Comparison of ENCODE assay signal across 7 cellular contexts in genomic region chr11:83063073-83063754, GRCh38. TPM values are rescaled to one million over a fixed set of nuclear protein-coding genes. Genes with fewer than 3 reads are reported as not detected.
DNase-seq lines count a peak whose midpoint lies in the region; ATAC-seq and TF ChIP-seq lines count a peak whose summit lies in the region.

No MANE protein-coding gene starts in this region.

- H3K4me1 Mint-ChIP-seq in central memory CD8-positive, alpha-beta T cell, result peaks cover 13% of the 10 kb centered on the region
- peaks cover 9 to 10% of the 10 kb centered on the region in 2 donors for H3K4me1 Mint-ChIP-seq in natural killer cell

- peak overlapping the region; percentile 60 for H3K9ac ChIP-seq in KMS-11

- no peak for DNase-seq in central memory CD8-positive, alpha-beta T cell (ENCODE audit: low spot score in 2 of 2)
- DNase-seq in natural killer cell (no peak), NCI-H510A (lab: John Stamatoyannopoulos, UW) (no peak), HAP-1 (ENCODE audit: low spot score in 2 of 2) (no peak)

- no peaks in the 10 kb centered on the region for H3K9me3 Mint-ChIP-seq in central memory CD8-positive, alpha-beta T cell
- H3K9me3 Mint-ChIP-seq in natural killer cell, result no peaks in the 10 kb centered on the region

- no peak for TF ChIP-seq CTCF in KMS-11 (conservative IDR thresholded peaks at IDR 0.05; ENCODE audit: low read depth, low read length)
- TF ChIP-seq CTCF in natural killer cell (IDR thresholded peaks at IDR 0.05), result no peak

- peak overlapping the region; percentile 87 for H3K27ac ChIP-seq in KMS-11

- in situ Hi-C loops in HAP-1 (cut with MboI; ENCODE audit: low sequenced_read_pairs), result no loop called here

- intact Hi-C loops in natural killer cell (cut with micrococcal nuclease), result no loop called here

- H2AFZ ChIP-seq in KMS-11 (ENCODE audit: low read depth), result peak overlapping the region; percentile 69

- H3K27me3 Mint-ChIP-seq in central memory CD8-positive, alpha-beta T cell, result no peaks in the 10 kb centered on the region
- H3K27me3 Mint-ChIP-seq in natural killer cell (ENCODE audit: low read depth in 2 of 2), result peaks cover 0 to 1% of the 10 kb centered on the region in 2 donors

- H3K27ac Mint-ChIP-seq in central memory CD8-positive, alpha-beta T cell (ENCODE audit: low read depth), result peak overlapping the region; percentile 84
- H3K27ac Mint-ChIP-seq in natural killer cell, result peak overlapping the region; percentile 75 to 80

- H3K4me2 ChIP-seq in KMS-11, result peak overlapping the region; percentile 92

- peaks cover 2% of the 10 kb centered on the region for H3K36me3 Mint-ChIP-seq in central memory CD8-positive, alpha-beta T cell (ENCODE audit: insufficient read depth)
- H3K36me3 Mint-ChIP-seq in natural killer cell, result no peaks in the 10 kb centered on the region

- H3K4me3 Mint-ChIP-seq in central memory CD8-positive, alpha-beta T cell, result peak overlapping the region; percentile 73
- H3K4me3 Mint-ChIP-seq in natural killer cell, result peak overlapping the region; percentile 80

- no peak for TF ChIP-seq POLR2A in GM18505 (IDR thresholded peaks at IDR 0.05; ENCODE audit: borderline replicate concordance, extremely low read depth, insufficient read depth, insufficient read length)

- H3K27me3 ChIP-seq in KMS-11 (ENCODE audit: insufficient read depth, low read depth) (no peaks in the 10 kb centered on the region), HAP-1 (ENCODE audit: low read depth) (no peaks in the 10 kb centered on the region)

- H3K9me3 ChIP-seq in HAP-1, result no peaks in the 10 kb centered on the region

- peaks cover 12% of the 10 kb centered on the region; the same call in 1 of the 2 replicates for H3K79me2 ChIP-seq in KMS-11 (ENCODE audit: insufficient read depth, low read depth)

- H3K4me3 ChIP-seq in KMS-11 (IDR thresholded peaks at IDR 0.05; ENCODE audit: insufficient read depth, low read depth, low read length), result no peak overlapping the region
- H3K4me3 ChIP-seq in HAP-1, result no peak overlapping the region

- H3K4me1 ChIP-seq in KMS-11 (ENCODE audit: low read depth, poor library complexity, severe bottlenecking) (peaks cover 40% of the 10 kb centered on the region), HAP-1 (no peaks in the 10 kb centered on the region)

- peak; percentile 64 for ATAC-seq in GM18505 (IDR thresholded peaks at IDR 0.05; ENCODE audit: unreplicated experiment)
- ATAC-seq in GM21717 (IDR thresholded peaks at IDR 0.05; ENCODE audit: unreplicated experiment), result peak; percentile 61
- peak; percentile 67 for ATAC-seq in central memory CD8-positive, alpha-beta T cell (replicated peaks; ENCODE audit: extremely low read depth, poor library complexity, severe bottlenecking)
- ATAC-seq in natural killer cell, result peak; percentile 60 to 74 (median 69)

- H3K36me3 ChIP-seq in KMS-11 (ENCODE audit: insufficient read depth), result no peaks in the 10 kb centered on the region
- no peaks in the 10 kb centered on the region for H3K36me3 ChIP-seq in HAP-1 (replicated peaks)

- H4K20me1 ChIP-seq in KMS-11 (ENCODE audit: insufficient read depth), result no peaks in the 10 kb centered on the region

RNA-seq across cellular contexts. Expression of gene RAB30, which starts 8.5 kb away (rescaled TPM):
- 10 to 100 TPM; 10.2 to 23.3 (median 20.5) TPM for total RNA-seq in natural killer cell
